22 cellular contexts compared by ENCODE assay signal in genomic region chr7:150326657-150327268, GRCh38. TPM values are rescaled to one million over a fixed set of nuclear protein-coding genes. Genes with fewer than 3 reads are reported as not detected.
DNase-seq lines count a peak whose midpoint lies in the region; ATAC-seq and FAIRE-seq lines count a peak whose summit lies in the region.
"Had no signal": no experiment of that assay in that cellular context is flagged by ENCODE, and none has a peak within 500 bp of the region (broad histone marks: within the 10 kb centered on the region; RNA-seq: fewer than 3 reads in every experiment).

No MANE protein-coding gene starts in this region.

- no peaks in the 10 kb centered on the region for H3K27me3 Mint-ChIP-seq in activated T-cell treated with anti-CD3 and anti-CD28 coated beads, Interleukin-2, amount 50 U/mL, for 72 hours (ENCODE audit: low read depth)
- no peaks in the 10 kb centered on the region for H3K27me3 Mint-ChIP-seq in activated T-cell treated with anti-CD3 and anti-CD28 coated beads, Interleukin-2, amount 50 U/mL, for 4 hours (ENCODE audit: low read depth)
- H3K27me3 Mint-ChIP-seq in stimulated activated memory B cell treated with anti-CD40 and anti-IgM and Interleukin-4, amounts not matched to agents 10 μg/mL and 1 μg/mL and 100 μg/mL, for 72 hours, result no peaks in the 10 kb centered on the region
- H3K27me3 Mint-ChIP-seq: B cell had no signal

- H3K27ac Mint-ChIP-seq in activated T-cell treated with anti-CD3 and anti-CD28 coated beads, Interleukin-2, amount 50 U/mL, for 72 hours, result peak overlapping the region; percentile 51
- no peak overlapping the region for H3K27ac Mint-ChIP-seq in stimulated activated memory B cell treated with anti-CD40 and anti-IgM and Interleukin-4, amounts not matched to agents 10 μg/mL and 1 μg/mL and 100 μg/mL, for 72 hours
- H3K27ac Mint-ChIP-seq: B cell had no signal

- peak; percentile 90 for FAIRE-seq in RCC 7860 (lab: Jason Lieb, UNC)
- FAIRE-seq: A204.1, GM12892 had no signal

- DNase-seq in activated T-cell treated with anti-CD3 and anti-CD28 coated beads, Interleukin-2, amount 50 U/mL, for 72 hours, result no peak
- DNase-seq in activated T-cell treated with anti-CD3 and anti-CD28 coated beads, Interleukin-2, amount 50 U/mL, for 4 hours, result no peak
- DNase-seq in RCC 7860 (ENCODE audit: low spot score), result peak; percentile 69
- peak; percentile 77 for DNase-seq in kidney tubule cell (ENCODE audit: low spot score)
- DNase-seq in NCI-H2227 treated with DMSO at 0.1 percent for 48 hours (lab: John Stamatoyannopoulos, UW), result no peak
- DNase-seq: Caco-2, MM.1S, NCI-H1048, NCI-H1417 treated with DMSO at 0.1 percent for 48 hours, NCI-H187, NCI-H446 treated with DMSO at 0.1 percent for 48 hours, NCI-H526 treated with DMSO at 0.1 percent for 48 hours, Right ventricle myocardium superior had no signal

- no peak for ATAC-seq in activated T-cell treated with anti-CD3 and anti-CD28 coated beads, Interleukin-2, amount 50 U/mL, for 72 hours (replicated peaks in 1 of 2)
- no peak for ATAC-seq in activated T-cell treated with anti-CD3 and anti-CD28 coated beads, Interleukin-2, amount 50 U/mL, for 4 hours
- no peak for ATAC-seq in stimulated activated memory B cell treated with anti-CD40 and anti-IgM and Interleukin-4, amounts not matched to agents 10 μg/mL and 1 μg/mL and 100 μg/mL, for 72 hours
- ATAC-seq in GM18517 (IDR thresholded peaks at IDR 0.05; ENCODE audit: unreplicated experiment), result no peak

- H3K9me3 Mint-ChIP-seq in activated T-cell treated with anti-CD3 and anti-CD28 coated beads, Interleukin-2, amount 50 U/mL, for 72 hours, result no peaks in the 10 kb centered on the region
- H3K9me3 Mint-ChIP-seq in activated T-cell treated with anti-CD3 and anti-CD28 coated beads, Interleukin-2, amount 50 U/mL, for 4 hours, result no peaks in the 10 kb centered on the region
- no peaks in the 10 kb centered on the region for H3K9me3 Mint-ChIP-seq in stimulated activated memory B cell treated with anti-CD40 and anti-IgM and Interleukin-4, amounts not matched to agents 10 μg/mL and 1 μg/mL and 100 μg/mL, for 72 hours
- H3K9me3 Mint-ChIP-seq: CD14-positive monocyte had no signal

- no peak overlapping the region for H3K4me3 Mint-ChIP-seq in activated T-cell treated with anti-CD3 and anti-CD28 coated beads, Interleukin-2, amount 50 U/mL, for 72 hours
- no peak overlapping the region for H3K4me3 Mint-ChIP-seq in activated T-cell treated with anti-CD3 and anti-CD28 coated beads, Interleukin-2, amount 50 U/mL, for 4 hours
- no peak overlapping the region for H3K4me3 Mint-ChIP-seq in stimulated activated memory B cell treated with anti-CD40 and anti-IgM and Interleukin-4, amounts not matched to agents 10 μg/mL and 1 μg/mL and 100 μg/mL, for 72 hours
- H3K4me3 Mint-ChIP-seq: B cell, CD14-positive monocyte had no signal

- peaks cover 17 to 26% of the 10 kb centered on the region in 2 donors for H3K36me3 Mint-ChIP-seq in activated T-cell treated with anti-CD3 and anti-CD28 coated beads, Interleukin-2, amount 50 U/mL, for 72 hours (ENCODE audit: insufficient read depth in 2 of 2)
- peaks cover 23% of the 10 kb centered on the region for H3K36me3 Mint-ChIP-seq in activated T-cell treated with anti-CD3 and anti-CD28 coated beads, Interleukin-2, amount 50 U/mL, for 4 hours (ENCODE audit: insufficient read depth)
- peaks cover 49% of the 10 kb centered on the region for H3K36me3 Mint-ChIP-seq in stimulated activated memory B cell treated with anti-CD40 and anti-IgM and Interleukin-4, amounts not matched to agents 10 μg/mL and 1 μg/mL and 100 μg/mL, for 72 hours

- H3K4me1 Mint-ChIP-seq in activated T-cell treated with anti-CD3 and anti-CD28 coated beads, Interleukin-2, amount 50 U/mL, for 72 hours (ENCODE audit: low read depth), result peaks cover 41% of the 10 kb centered on the region
- H3K4me1 Mint-ChIP-seq in activated T-cell treated with anti-CD3 and anti-CD28 coated beads, Interleukin-2, amount 50 U/mL, for 4 hours (ENCODE audit: low read depth), result peaks cover 27% of the 10 kb centered on the region
- peaks cover 39% of the 10 kb centered on the region for H3K4me1 Mint-ChIP-seq in stimulated activated memory B cell treated with anti-CD40 and anti-IgM and Interleukin-4, amounts not matched to agents 10 μg/mL and 1 μg/mL and 100 μg/mL, for 72 hours

RNA-seq across cellular contexts. Expression of gene ACTR3C, which starts 3.4 kb away (rescaled TPM):
- 10 to 100 TPM in 1 of 2 donors, 1 to 10 TPM in 1; 6.3 to 13.0 TPM for total RNA-seq in activated T-cell treated with anti-CD3 and anti-CD28 coated beads, Interleukin-2, amount 50 U/mL, for 72 hours
- 1 to 10 TPM; 5.1 to 7.0 (median 5.5) TPM for total RNA-seq in activated T-cell treated with anti-CD3 and anti-CD28 coated beads, Interleukin-2, amount 50 U/mL, for 4 hours
- total RNA-seq: LHCN-M2, SK-MEL-5 had no signal

RNA-seq across cellular contexts. Expression of gene LRRC61, which starts 3.6 kb away (rescaled TPM):
- total RNA-seq in activated T-cell treated with anti-CD3 and anti-CD28 coated beads, Interleukin-2, amount 50 U/mL, for 72 hours, result 10 to 100 TPM; 37.1 to 37.3 TPM
- 10 to 100 TPM; 24.5 to 29.4 (median 26.1) TPM for total RNA-seq in activated T-cell treated with anti-CD3 and anti-CD28 coated beads, Interleukin-2, amount 50 U/mL, for 4 hours
- total RNA-seq: G401, LHCN-M2, SK-MEL-5 had no signal

RNA-seq across cellular contexts. Expression of gene RARRES2, which starts 14.7 kb away (rescaled TPM):
- not detected for total RNA-seq in activated T-cell treated with anti-CD3 and anti-CD28 coated beads, Interleukin-2, amount 50 U/mL, for 72 hours
- 1 to 10 TPM; 1.2 to 1.4 (median 1.3) TPM for total RNA-seq in activated T-cell treated with anti-CD3 and anti-CD28 coated beads, Interleukin-2, amount 50 U/mL, for 4 hours
- total RNA-seq: B cell, Caco-2, SK-MEL-5 had no signal

RNA-seq across cellular contexts. Expression of gene REPIN1, which starts 41.9 kb away (rescaled TPM):
- total RNA-seq in activated T-cell treated with anti-CD3 and anti-CD28 coated beads, Interleukin-2, amount 50 U/mL, for 72 hours, result 10 to 100 TPM; 53.6 to 73.7 TPM
- 10 to 100 TPM; 54.7 to 68.4 (median 62.6) TPM for total RNA-seq in activated T-cell treated with anti-CD3 and anti-CD28 coated beads, Interleukin-2, amount 50 U/mL, for 4 hours

RNA-seq across cellular contexts. Expression of gene ZNF775, which starts 52.4 kb away (rescaled TPM):
- total RNA-seq in activated T-cell treated with anti-CD3 and anti-CD28 coated beads, Interleukin-2, amount 50 U/mL, for 72 hours, result 1 to 10 TPM; 6.5 to 8.2 TPM
- 1 to 10 TPM; 3.4 to 4.5 (median 4.2) TPM for total RNA-seq in activated T-cell treated with anti-CD3 and anti-CD28 coated beads, Interleukin-2, amount 50 U/mL, for 4 hours

Comparison
In these comparisons a context has a peak if more than half of its experiments do, and no peak if none do; other contexts are left out.
1. DNase-seq: peak in RCC 7860 (single experiment) and kidney tubule cell (single experiment); none in activated T-cell treated with anti-CD3 and anti-CD28 coated beads, Interleukin-2, amount 50 U/mL, for 72 hours (0 of 2), activated T-cell treated with anti-CD3 and anti-CD28 coated beads, Interleukin-2, amount 50 U/mL, for 4 hours (single experiment) and NCI-H2227 treated with DMSO at 0.1 percent for 48 hours (single experiment).